ENCODE assay signal across 10 cellular contexts in genomic region chr10:117544729-117545140, GRCh38. TPM values are rescaled to one million over a fixed set of nuclear protein-coding genes. Genes with fewer than 3 reads are reported as not detected.
DNase-seq lines count a peak whose midpoint lies in the region; ATAC-seq and TF ChIP-seq lines count a peak whose summit lies in the region.
"Had no signal": no experiment of that assay in that cellular context is flagged by ENCODE, and none has a peak within 500 bp of the region (broad histone marks: within the 10 kb centered on the region; RNA-seq: fewer than 3 reads in every experiment).

No MANE protein-coding gene starts in this region.

- H3K27me3 ChIP-seq in CD8-positive, alpha-beta memory T cell (ENCODE audit: insufficient read depth, low read length, poor library complexity, severe bottlenecking), result peaks cover 40% of the 10 kb centered on the region
- H3K27me3 ChIP-seq in SJCRH30, result peaks cover 9% of the 10 kb centered on the region; the same call in 1 of the 2 replicates
- H3K27me3 ChIP-seq in trophoblast cell (ENCODE audit: insufficient read depth, low read length), result peaks cover 89% of the 10 kb centered on the region
- peaks cover 7% of the 10 kb centered on the region; the same call in 1 of the 2 replicates for H3K27me3 ChIP-seq in HAP-1 (ENCODE audit: low read depth)

- H2AFZ ChIP-seq in trophoblast cell (ENCODE audit: insufficient read depth, low read length, poor library complexity), result no peak overlapping the region

- H2BK5ac ChIP-seq in trophoblast cell (ENCODE audit: low read depth, low read length, poor library complexity), result no peak overlapping the region

- H3K27ac Mint-ChIP-seq in CD8-positive, alpha-beta memory T cell, result no peak overlapping the region

- ATAC-seq in GM19452 (IDR thresholded peaks at IDR 0.05; ENCODE audit: unreplicated experiment), result no peak

- peak overlapping the region; percentile 23 for H3K4me2 ChIP-seq in trophoblast cell (ENCODE audit: low read length)

- no peaks in the 10 kb centered on the region for H3K9me3 ChIP-seq in CD8-positive, alpha-beta memory T cell (ENCODE audit: low read length)
- H3K9me3 ChIP-seq in SJCRH30 (replicated peaks) (no peaks in the 10 kb centered on the region), trophoblast cell (ENCODE audit: insufficient read depth, low read depth, low read length) (peaks cover 2% of the 10 kb centered on the region), HAP-1 (no peaks in the 10 kb centered on the region)

- H3K4me1 ChIP-seq in CD8-positive, alpha-beta memory T cell (ENCODE audit: insufficient read depth, low read length), result peaks cover 4% of the 10 kb centered on the region
- no peaks in the 10 kb centered on the region; the same call in 1 of the 2 replicates for H3K4me1 ChIP-seq in SJCRH30
- H3K4me1 ChIP-seq in trophoblast cell (ENCODE audit: control insufficient read depth in 1 of 2, insufficient read depth in 2 of 2, low read length in 2 of 2), result peaks cover 0 to 8% of the 10 kb centered on the region in 2 experiments
- H3K4me1 ChIP-seq in HAP-1, result no peaks in the 10 kb centered on the region

- CTCF ChIA-PET in CD8-positive, alpha-beta memory T cell (lab: Charles Lee), result no interaction called here

- peaks cover 13 to 39% (median 27%) of the 10 kb centered on the region in 3 donors for H3K4me1 Mint-ChIP-seq in CD8-positive, alpha-beta memory T cell

- H3K4ac ChIP-seq in trophoblast cell (ENCODE audit: low read depth, low read length), result no peak overlapping the region

- H3K4me3 ChIP-seq in CD8-positive, alpha-beta memory T cell (ENCODE audit: low read length), result no peak overlapping the region
- H3K4me3 ChIP-seq in SJCRH30 (peak overlapping the region; percentile 64), fibroblast of pulmonary artery (replicated peaks; ENCODE audit: low read depth, low read length) (peak overlapping the region; percentile 55), trophoblast cell (ENCODE audit: low read depth, low read length) (no peak overlapping the region), HAP-1 (no peak overlapping the region)

- WGBS in trophoblast cell (ENCODE audit: extremely low coverage, insufficient coverage, insufficient read length), result no CpG with 5 or more reads among the region's 28 CpGs

- H3K79me1 ChIP-seq in trophoblast cell (ENCODE audit: low read length), result no peaks in the 10 kb centered on the region

- TF ChIP-seq CTCF in fibroblast of pulmonary artery (IDR thresholded peaks at IDR 0.05; ENCODE audit: low read length, missing control alignments), result no peak

- H3K27me3 Mint-ChIP-seq in CD8-positive, alpha-beta memory T cell, result peaks cover 73 to 74% of the 10 kb centered on the region in 2 donors

- H3K79me2 ChIP-seq in trophoblast cell (ENCODE audit: control insufficient read depth, insufficient read depth, low read length, poor library complexity), result no peaks in the 10 kb centered on the region

- H2AK5ac ChIP-seq in trophoblast cell (ENCODE audit: low read length), result no peak overlapping the region

- in situ Hi-C loops in HAP-1 (cut with MboI; ENCODE audit: low sequenced_read_pairs), result loop anchor here (5.0 kb wide), 1 partner anchor 693 kb away; no protein-coding TSS in a partner anchor

- H4K12ac ChIP-seq in trophoblast cell (ENCODE audit: low read depth, low read length), result no peak overlapping the region

- H3K18ac ChIP-seq in trophoblast cell (ENCODE audit: low read length), result no peak overlapping the region

- no peaks in the 10 kb centered on the region for H3K36me3 ChIP-seq in CD8-positive, alpha-beta memory T cell (ENCODE audit: insufficient read depth, low read length)
- no peaks in the 10 kb centered on the region for H3K36me3 ChIP-seq in SJCRH30
- H3K36me3 ChIP-seq in trophoblast cell (ENCODE audit: control insufficient read depth in 1 of 2, insufficient read depth in 2 of 2, low read length in 2 of 2), result no peaks in the 10 kb centered on the region
- H3K36me3 ChIP-seq in HAP-1 (replicated peaks), result no peaks in the 10 kb centered on the region

- H3K9ac ChIP-seq in trophoblast cell (ENCODE audit: low read length), result no peak overlapping the region

- H4K91ac ChIP-seq in trophoblast cell (ENCODE audit: low read depth, low read length), result no peak overlapping the region

- POLR2A ChIA-PET in CD8-positive, alpha-beta memory T cell (lab: Charles Lee), result no interaction called here

- H3K14ac ChIP-seq in trophoblast cell (ENCODE audit: low read length), result no peak overlapping the region

- H2BK12ac ChIP-seq in trophoblast cell (ENCODE audit: low read length), result no peak overlapping the region

- no peaks in the 10 kb centered on the region for H3K36me3 Mint-ChIP-seq in CD8-positive, alpha-beta memory T cell

- H3K27ac ChIP-seq in CD8-positive, alpha-beta memory T cell (ENCODE audit: low read depth, low read length), result no peak overlapping the region
- H3K27ac ChIP-seq in SJCRH30 (no peak overlapping the region), trophoblast cell (ENCODE audit: low read depth, low read length) (no peak overlapping the region), substantia nigra (ENCODE audit: low read depth, low read length, poor library complexity, severe bottlenecking) (no peak overlapping the region)

- no peak for DNase-seq in CD8-positive, alpha-beta memory T cell
- DNase-seq in SJCRH30 (no peak), fibroblast of pulmonary artery (ENCODE audit: low read depth) (no peak), trophoblast cell (no peak), substantia nigra (lab: John Stamatoyannopoulos, UW) (no peak), HAP-1 (ENCODE audit: low spot score in 2 of 2) (no peak)
- no peak for DNase-seq in stimulated activated CD4-positive, alpha-beta T cell treated with anti-CD3 and anti-CD28 coated beads, Interleukin-12 subunit alpha, Interleukin-12 subunit beta, amount 100 ng/mL, for 4 hours

- H3K4me3 Mint-ChIP-seq in CD8-positive, alpha-beta memory T cell, result peak overlapping the region in 4 of 7 donors; percentile 8 to 56 (median 26)

- no peak overlapping the region for H3K23ac ChIP-seq in trophoblast cell (ENCODE audit: low read length)

- peaks cover 0 to 3% (median 0%) of the 10 kb centered on the region in 5 donors for H3K9me3 Mint-ChIP-seq in CD8-positive, alpha-beta memory T cell

- no peak overlapping the region for H2BK120ac ChIP-seq in trophoblast cell (ENCODE audit: insufficient read depth, low read length, poor library complexity)

- no peak overlapping the region for H4K8ac ChIP-seq in trophoblast cell (ENCODE audit: low read depth, low read length)

RNA-seq across cellular contexts. Expression of gene EMX2, which starts 2.2 kb away (rescaled TPM):
- not detected for total RNA-seq in CD8-positive, alpha-beta memory T cell
- polyA plus RNA-seq in CD8-positive, alpha-beta memory T cell, result not detected
- 2.5 and 2.6 TPM in 2 replicates for total RNA-seq in SJCRH30 (2014; rRNA removed; shearing (Covaris generic))
- 0.05 TPM in 1 of 2 replicates, not detected in the other for polyA plus RNA-seq in trophoblast cell (2013)
- total RNA-seq: fibroblast of lung, pulmonary artery endothelial cell had no signal
- polyA plus RNA-seq: fibroblast of lung had no signal

Comparison
In these comparisons a context has a peak if more than half of its experiments do, and no peak if none do; other contexts are left out.
1. H3K4me3 ChIP-seq: peak in SJCRH30 (single experiment) and fibroblast of pulmonary artery (single experiment); none in CD8-positive, alpha-beta memory T cell (single experiment), trophoblast cell (single experiment) and HAP-1 (single experiment).